Comparison of ENCODE assay signal across 1 cellular context in genomic region chr3:25781145-25781757, GRCh38.
TF ChIP-seq lines count a peak whose summit lies in the region.

No MANE protein-coding gene starts in this region.

TF ChIP-seq in K562, 482 proteins besides CTCF, POLR2A, EP300 and RAD21:
- TF ChIP-seq ZBTB33 (CRISPR knock-in tag; IDR thresholded peaks at IDR 0.05): peak; percentile 85
- no peak for TF ChIP-seq ZC3H4 (CRISPR knock-in tag; IDR thresholded peaks at IDR 0.05; ENCODE audit: borderline replicate concordance)
- 0 out of 2 replicates have a peak, but pooled peaks have one; percentile 16 for TF ChIP-seq SIN3B (IDR thresholded peaks at IDR 0.05; ENCODE audit: low read depth)
- TF ChIP-seq SPI1 (IDR thresholded peaks at IDR 0.05; ENCODE audit: borderline replicate concordance, low read depth, low read length): peak; percentile 44; the same call in 1 of the 2 replicates
- TF ChIP-seq FOXA3 (CRISPR knock-in tag; conservative IDR thresholded peaks at IDR 0.05 in 1 of 2, IDR thresholded peaks at IDR 0.05 in 1 of 2): 0 out of 4 replicates have a peak, but pooled peaks of 1 of the 2 experiments have one; percentile 38
- TF ChIP-seq, protein P1, sequence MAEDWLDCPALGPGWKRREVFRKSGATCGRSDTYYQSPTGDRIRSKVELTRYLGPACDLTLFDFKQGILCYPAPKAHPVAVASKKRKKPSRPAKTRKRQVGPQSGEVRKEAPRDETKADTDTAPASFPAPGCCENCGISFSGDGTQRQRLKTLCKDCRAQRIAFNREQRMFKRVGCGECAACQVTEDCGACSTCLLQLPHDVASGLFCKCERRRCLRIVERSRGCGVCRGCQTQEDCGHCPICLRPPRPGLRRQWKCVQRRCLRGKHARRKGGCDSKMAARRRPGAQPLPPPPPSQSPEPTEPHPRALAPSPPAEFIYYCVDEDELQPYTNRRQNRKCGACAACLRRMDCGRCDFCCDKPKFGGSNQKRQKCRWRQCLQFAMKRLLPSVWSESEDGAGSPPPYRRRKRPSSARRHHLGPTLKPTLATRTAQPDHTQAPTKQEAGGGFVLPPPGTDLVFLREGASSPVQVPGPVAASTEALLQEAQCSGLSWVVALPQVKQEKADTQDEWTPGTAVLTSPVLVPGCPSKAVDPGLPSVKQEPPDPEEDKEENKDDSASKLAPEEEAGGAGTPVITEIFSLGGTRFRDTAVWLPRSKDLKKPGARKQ (CRISPR knock-in tag; IDR thresholded peaks at IDR 0.05): 0 out of 2 replicates have a peak, but pooled peaks have one; percentile 38
- no peak for TF ChIP-seq ZNF23 (CRISPR knock-in tag; IDR thresholded peaks at IDR 0.05)
- TF ChIP-seq SMARCE1 (IDR thresholded peaks at IDR 0.05): peak; percentile 26; the same call in 1 of the 2 replicates
